ENCODE assay signal across 1 cellular context in the genomic region with DNA sequence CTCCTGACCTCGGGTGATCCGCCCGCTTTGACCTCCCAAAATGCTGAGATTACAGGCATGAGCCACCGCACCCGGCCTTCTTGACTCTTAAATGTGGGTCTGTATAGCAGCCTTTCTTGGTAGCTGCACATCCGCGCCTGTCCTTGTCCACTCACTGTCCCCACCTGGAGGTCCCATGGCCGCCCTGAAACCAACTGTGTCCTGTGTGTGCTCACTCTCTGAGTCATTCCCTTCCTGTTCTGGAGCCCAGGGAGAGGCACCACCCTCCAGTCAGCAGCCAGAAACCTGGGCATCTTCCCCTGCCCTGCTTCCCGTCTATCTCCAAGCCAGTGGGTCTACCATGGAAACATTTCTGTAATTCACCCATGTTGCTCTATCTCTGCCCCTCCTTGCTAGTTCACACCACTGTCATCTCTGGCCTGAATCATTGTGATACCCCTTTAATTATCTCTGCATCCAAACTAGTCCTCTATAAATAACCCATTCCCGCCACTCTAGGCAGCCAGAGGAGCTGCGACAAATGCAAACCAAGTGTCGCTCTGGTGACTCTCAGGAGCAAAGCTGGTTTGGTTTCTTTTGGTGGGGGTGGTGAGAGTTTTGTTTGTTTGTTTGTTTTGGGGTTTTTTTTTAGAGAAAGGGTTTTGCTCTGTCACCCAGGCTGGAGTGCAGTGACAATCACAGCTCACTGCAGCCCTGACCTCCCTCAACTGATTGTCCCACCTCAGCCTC.
TF ChIP-seq lines count a peak whose summit lies in the region.

No MANE protein-coding gene starts in this region.

TF ChIP-seq in HepG2, 621 proteins besides CTCF, POLR2A, EP300 and RAD21 (continued from another document and continues in another):
- TF ChIP-seq, protein P1, sequence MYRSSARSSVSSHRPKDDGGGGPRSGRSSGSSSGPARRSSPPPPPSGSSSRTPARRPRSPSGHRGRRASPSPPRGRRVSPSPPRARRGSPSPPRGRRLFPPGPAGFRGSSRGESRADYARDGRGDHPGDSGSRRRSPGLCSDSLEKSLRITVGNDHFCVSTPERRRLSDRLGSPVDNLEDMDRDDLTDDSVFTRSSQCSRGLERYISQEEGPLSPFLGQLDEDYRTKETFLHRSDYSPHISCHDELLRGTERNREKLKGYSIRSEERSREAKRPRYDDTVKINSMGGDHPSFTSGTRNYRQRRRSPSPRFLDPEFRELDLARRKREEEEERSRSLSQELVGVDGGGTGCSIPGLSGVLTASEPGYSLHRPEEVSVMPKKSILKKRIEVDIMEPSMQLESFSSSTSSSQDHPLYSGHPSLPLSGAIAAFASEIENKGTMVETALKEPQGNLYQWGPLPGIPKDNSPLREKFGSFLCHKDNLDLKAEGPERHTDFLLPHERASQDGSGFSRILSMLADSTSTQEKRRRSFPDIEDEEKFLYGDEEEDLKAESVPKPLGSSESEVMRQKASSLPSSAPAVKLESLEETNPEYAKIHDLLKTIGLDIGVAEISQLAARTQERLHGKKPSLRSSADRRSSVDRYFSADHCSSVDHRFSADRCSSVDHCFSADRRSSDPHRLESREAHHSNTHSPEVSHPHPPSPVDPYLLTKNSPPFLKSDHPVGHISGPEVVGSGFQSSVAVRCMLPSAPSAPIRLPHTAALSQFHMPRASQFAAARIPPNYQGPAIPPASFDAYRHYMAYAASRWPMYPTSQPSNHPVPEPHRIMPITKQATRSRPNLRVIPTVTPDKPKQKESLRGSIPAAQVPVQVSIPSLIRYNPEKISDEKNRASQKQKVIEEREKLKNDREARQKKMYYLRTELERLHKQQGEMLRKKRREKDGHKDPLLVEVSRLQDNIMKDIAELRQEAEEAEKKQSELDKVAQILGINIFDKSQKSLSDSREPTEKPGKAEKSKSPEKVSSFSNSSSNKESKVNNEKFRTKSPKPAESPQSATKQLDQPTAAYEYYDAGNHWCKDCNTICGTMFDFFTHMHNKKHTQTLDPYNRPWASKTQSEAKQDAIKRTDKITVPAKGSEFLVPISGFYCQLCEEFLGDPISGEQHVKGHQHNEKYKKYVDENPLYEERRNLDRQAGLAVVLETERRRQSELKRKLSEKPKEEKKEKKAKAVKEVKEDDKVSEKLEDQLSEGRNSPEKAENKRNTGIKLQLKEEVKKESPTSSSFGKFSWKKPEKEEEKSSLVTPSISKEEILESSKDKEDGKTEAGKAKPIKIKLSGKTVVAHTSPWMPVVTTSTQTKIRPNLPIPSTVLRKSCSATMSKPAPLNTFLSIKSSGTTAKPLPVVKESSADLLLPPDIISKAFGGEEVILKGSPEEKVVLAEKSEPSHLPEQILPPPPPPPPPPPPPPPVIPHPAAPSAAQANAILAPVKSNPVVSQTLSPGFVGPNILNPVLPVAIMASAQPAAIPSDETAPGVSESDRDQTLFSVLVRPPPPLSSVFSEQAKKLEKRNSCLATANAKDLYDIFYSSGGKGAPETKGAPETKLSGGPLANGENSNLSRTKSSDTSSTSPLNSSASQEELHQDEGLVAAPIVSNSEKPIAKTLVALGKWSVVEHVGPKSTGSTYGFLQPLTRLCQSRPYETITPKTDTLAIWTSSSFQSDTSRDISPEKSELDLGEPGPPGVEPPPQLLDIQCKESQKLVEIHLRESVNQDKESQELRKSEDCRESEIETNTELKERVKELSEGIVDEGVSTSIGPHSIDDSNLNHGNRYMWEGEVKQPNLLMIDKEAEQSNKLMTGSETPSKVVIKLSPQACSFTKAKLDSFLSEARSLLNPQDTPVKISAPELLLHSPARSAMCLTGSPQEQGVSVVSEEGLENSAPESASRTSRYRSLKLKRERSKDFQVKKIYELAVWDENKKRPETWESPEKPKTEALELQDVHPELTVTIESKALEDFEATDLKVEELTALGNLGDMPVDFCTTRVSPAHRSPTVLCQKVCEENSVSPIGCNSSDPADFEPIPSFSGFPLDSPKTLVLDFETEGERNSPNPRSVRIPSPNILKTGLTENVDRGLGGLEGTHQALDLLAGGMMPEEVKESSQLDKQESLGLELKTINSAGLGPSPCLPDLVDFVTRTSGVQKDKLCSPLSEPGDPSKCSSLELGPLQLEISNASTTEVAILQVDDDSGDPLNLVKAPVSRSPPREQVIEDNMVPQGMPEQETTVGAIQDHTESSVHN (CRISPR knock-in tag; IDR thresholded peaks at IDR 0.05): 0 out of 2 replicates have a peak, but pooled peaks have one; percentile 39
- TF ChIP-seq, protein P2, sequence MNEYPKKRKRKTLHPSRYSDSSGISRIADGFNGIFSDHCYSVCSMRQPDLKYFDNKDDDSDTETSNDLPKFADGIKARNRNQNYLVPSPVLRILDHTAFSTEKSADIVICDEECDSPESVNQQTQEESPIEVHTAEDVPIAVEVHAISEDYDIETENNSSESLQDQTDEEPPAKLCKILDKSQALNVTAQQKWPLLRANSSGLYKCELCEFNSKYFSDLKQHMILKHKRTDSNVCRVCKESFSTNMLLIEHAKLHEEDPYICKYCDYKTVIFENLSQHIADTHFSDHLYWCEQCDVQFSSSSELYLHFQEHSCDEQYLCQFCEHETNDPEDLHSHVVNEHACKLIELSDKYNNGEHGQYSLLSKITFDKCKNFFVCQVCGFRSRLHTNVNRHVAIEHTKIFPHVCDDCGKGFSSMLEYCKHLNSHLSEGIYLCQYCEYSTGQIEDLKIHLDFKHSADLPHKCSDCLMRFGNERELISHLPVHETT (CRISPR knock-in tag; conservative IDR thresholded peaks at IDR 0.05): no peak
- TF ChIP-seq FOSL2 (CRISPR knock-in tag; IDR thresholded peaks at IDR 0.05) (peak; percentile 83), ZNF777 (CRISPR knock-in tag; IDR thresholded peaks at IDR 0.05) (no peak), SP5 (CRISPR knock-in tag; IDR thresholded peaks at IDR 0.05; ENCODE audit: borderline replicate concordance, low read depth) (no peak), AHDC1 (CRISPR knock-in tag; IDR thresholded peaks at IDR 0.05; ENCODE audit: borderline replicate concordance) (no peak), SNRNP70 (IDR thresholded peaks at IDR 0.05; ENCODE audit: low read depth, low read length) (no peak), AHR (CRISPR knock-in tag; IDR thresholded peaks at IDR 0.05) (no peak), CENPT (CRISPR knock-in tag; IDR thresholded peaks at IDR 0.05; ENCODE audit: low read depth) (no peak), ZNF576 (CRISPR knock-in tag; IDR thresholded peaks at IDR 0.05) (0 out of 2 replicates have a peak, but pooled peaks have one; percentile 35), FOXK2 (IDR thresholded peaks at IDR 0.05) (no peak), CEBPG (CRISPR knock-in tag; IDR thresholded peaks at IDR 0.05) (no peak), ELF1 (CRISPR knock-in tag; IDR thresholded peaks at IDR 0.05) (no peak), ZSCAN31 (CRISPR knock-in tag; IDR thresholded peaks at IDR 0.05; ENCODE audit: low read depth) (no peak), ZFP90 (CRISPR knock-in tag; IDR thresholded peaks at IDR 0.05; ENCODE audit: borderline replicate concordance) (no peak), PLRG1 (conservative IDR thresholded peaks at IDR 0.05) (no peak), MBD4 (IDR thresholded peaks at IDR 0.05; ENCODE audit: borderline replicate concordance, low read length) (no peak), KLF13 (CRISPR knock-in tag; IDR thresholded peaks at IDR 0.05) (no peak), UBTF (CRISPR knock-in tag; IDR thresholded peaks at IDR 0.05) (0 out of 2 replicates have a peak, but pooled peaks have one; percentile 25), ZNF510 (CRISPR knock-in tag; IDR thresholded peaks at IDR 0.05; ENCODE audit: low read depth) (0 out of 2 replicates have a peak, but pooled peaks have one; percentile 43), RFX5 (IDR thresholded peaks at IDR 0.05; ENCODE audit: low read depth, low read length) (no peak), MIER3 (CRISPR knock-in tag; IDR thresholded peaks at IDR 0.05; ENCODE audit: borderline replicate concordance) (no peak)
- TF ChIP-seq, protein P3, sequence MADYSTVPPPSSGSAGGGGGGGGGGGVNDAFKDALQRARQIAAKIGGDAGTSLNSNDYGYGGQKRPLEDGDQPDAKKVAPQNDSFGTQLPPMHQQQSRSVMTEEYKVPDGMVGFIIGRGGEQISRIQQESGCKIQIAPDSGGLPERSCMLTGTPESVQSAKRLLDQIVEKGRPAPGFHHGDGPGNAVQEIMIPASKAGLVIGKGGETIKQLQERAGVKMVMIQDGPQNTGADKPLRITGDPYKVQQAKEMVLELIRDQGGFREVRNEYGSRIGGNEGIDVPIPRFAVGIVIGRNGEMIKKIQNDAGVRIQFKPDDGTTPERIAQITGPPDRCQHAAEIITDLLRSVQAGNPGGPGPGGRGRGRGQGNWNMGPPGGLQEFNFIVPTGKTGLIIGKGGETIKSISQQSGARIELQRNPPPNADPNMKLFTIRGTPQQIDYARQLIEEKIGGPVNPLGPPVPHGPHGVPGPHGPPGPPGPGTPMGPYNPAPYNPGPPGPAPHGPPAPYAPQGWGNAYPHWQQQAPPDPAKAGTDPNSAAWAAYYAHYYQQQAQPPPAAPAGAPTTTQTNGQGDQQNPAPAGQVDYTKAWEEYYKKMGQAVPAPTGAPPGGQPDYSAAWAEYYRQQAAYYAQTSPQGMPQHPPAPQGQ (CRISPR knock-in tag; IDR thresholded peaks at IDR 0.05; ENCODE audit: borderline replicate concordance): no peak
- TF ChIP-seq, protein P4, sequence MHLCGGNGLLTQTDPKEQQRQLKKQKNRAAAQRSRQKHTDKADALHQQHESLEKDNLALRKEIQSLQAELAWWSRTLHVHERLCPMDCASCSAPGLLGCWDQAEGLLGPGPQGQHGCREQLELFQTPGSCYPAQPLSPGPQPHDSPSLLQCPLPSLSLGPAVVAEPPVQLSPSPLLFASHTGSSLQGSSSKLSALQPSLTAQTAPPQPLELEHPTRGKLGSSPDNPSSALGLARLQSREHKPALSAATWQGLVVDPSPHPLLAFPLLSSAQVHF (CRISPR knock-in tag; IDR thresholded peaks at IDR 0.05): no peak
- TF ChIP-seq, protein P5, sequence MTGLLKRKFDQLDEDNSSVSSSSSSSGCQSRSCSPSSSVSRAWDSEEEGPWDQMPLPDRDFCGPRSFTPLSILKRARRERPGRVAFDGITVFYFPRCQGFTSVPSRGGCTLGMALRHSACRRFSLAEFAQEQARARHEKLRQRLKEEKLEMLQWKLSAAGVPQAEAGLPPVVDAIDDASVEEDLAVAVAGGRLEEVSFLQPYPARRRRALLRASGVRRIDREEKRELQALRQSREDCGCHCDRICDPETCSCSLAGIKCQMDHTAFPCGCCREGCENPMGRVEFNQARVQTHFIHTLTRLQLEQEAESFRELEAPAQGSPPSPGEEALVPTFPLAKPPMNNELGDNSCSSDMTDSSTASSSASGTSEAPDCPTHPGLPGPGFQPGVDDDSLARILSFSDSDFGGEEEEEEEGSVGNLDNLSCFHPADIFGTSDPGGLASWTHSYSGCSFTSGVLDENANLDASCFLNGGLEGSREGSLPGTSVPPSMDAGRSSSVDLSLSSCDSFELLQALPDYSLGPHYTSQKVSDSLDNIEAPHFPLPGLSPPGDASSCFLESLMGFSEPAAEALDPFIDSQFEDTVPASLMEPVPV (CRISPR knock-in tag; IDR thresholded peaks at IDR 0.05): no peak
- TF ChIP-seq, protein P6, sequence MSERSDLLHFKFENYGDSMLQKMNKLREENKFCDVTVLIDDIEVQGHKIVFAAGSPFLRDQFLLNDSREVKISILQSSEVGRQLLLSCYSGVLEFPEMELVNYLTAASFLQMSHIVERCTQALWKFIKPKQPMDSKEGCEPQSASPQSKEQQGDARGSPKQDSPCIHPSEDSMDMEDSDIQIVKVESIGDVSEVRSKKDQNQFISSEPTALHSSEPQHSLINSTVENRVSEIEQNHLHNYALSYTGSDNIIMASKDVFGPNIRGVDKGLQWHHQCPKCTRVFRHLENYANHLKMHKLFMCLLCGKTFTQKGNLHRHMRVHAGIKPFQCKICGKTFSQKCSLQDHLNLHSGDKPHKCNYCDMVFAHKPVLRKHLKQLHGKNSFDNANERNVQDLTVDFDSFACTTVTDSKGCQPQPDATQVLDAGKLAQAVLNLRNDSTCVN (CRISPR knock-in tag; IDR thresholded peaks at IDR 0.05; ENCODE audit: borderline replicate concordance): peak; percentile 29
